16 cellular contexts compared by ENCODE assay signal in the genomic region with DNA sequence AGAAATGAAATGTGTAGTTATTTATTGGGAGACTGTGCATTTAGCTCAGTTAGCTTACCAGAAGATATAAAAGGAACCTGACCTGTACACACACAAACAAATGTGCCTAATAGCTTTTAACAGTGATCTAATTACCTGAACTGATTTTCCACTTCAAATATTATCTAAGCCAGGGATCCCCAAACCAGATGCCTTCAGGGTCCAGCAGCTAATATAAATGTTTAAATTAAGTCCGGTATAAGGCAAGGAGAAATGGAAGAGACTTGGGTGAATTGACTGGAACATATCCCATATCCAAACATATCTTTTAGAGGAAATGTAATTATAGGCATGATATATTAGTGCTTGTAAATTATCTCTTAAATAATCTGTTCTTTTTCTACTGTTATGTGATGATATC.
DNase-seq lines count a peak whose midpoint lies in the region; ATAC-seq and TF ChIP-seq lines count a peak whose summit lies in the region.
"Had no signal": no experiment of that assay in that cellular context is flagged by ENCODE, and none has a peak within 500 bp of the region (broad histone marks: within the 10 kb centered on the region; RNA-seq: fewer than 3 reads in every experiment).

No MANE protein-coding gene starts in this region.

- intact Hi-C loops in activated naive CD4-positive, alpha-beta T cell treated with anti-CD3 and anti-CD28 coated beads for 36 hours (cut with micrococcal nuclease), result no loop called here
- intact Hi-C loops in activated B cell treated with CpG ODN at 0.5 μM for 24 hours (cut with micrococcal nuclease) (no loop called here), CD14-positive monocyte (cut with micrococcal nuclease) (no loop called here)

- POLR2A ChIA-PET in activated B cell treated with CpG ODN at 0.5 μM for 24 hours (lab: Charles Lee) (interaction anchor here (3.4 kb wide), 1 partner anchor 67 kb away, joined by 16 read pairs; a partner anchor contains a TSS), WTC11 (lab: Charles Lee) (no interaction called here)

- H3K27me3 Mint-ChIP-seq in activated naive CD4-positive, alpha-beta T cell treated with anti-CD3 and anti-CD28 coated beads, Interleukin-2, amount 50 U/mL, for 24 hours, result no peaks in the 10 kb centered on the region
- H3K27me3 Mint-ChIP-seq in activated naive CD4-positive, alpha-beta T cell treated with anti-CD3 and anti-CD28 coated beads for 36 hours (ENCODE audit: low read depth), result no peaks in the 10 kb centered on the region
- no peaks in the 10 kb centered on the region for H3K27me3 Mint-ChIP-seq in activated B cell treated with CpG ODN at 0.5 μM for 24 hours
- no peaks in the 10 kb centered on the region for H3K27me3 Mint-ChIP-seq in stimulated activated naive B cell treated with anti-CD40 and anti-IgM and Interleukin-4, amounts not matched to agents 10 μg/mL and 1 μg/mL and 100 μg/mL, for 72 hours
- no peaks in the 10 kb centered on the region for H3K27me3 Mint-ChIP-seq in WTC11 (ENCODE audit: low read depth)
- no peaks in the 10 kb centered on the region for H3K27me3 Mint-ChIP-seq in CD14-positive monocyte (ENCODE audit: low read depth in 3 of 3)
- H3K27me3 Mint-ChIP-seq: CD8-positive, alpha-beta memory T cell; IgD-negative memory B cell had no signal

- no peak for DNase-seq in activated naive CD4-positive, alpha-beta T cell treated with anti-CD3 and anti-CD28 coated beads for 36 hours
- DNase-seq in SK-N-DZ (ENCODE audit: low spot score) (peak; percentile 53), activated B cell treated with CpG ODN at 0.5 μM for 24 hours (no peak), WTC11 (ENCODE audit: low spot score) (no peak), CD14-positive monocyte (ENCODE audit: low spot score) (no peak), DMS114 treated with DMSO at 0.1 percent for 48 hours (lab: John Stamatoyannopoulos, UW; ENCODE audit: unreplicated experiment) (no peak)
- no peak for DNase-seq in stimulated activated naive B cell treated with anti-CD40 and anti-IgM and Interleukin-4, amounts not matched to agents 10 μg/mL and 1 μg/mL and 100 μg/mL, for 72 hours
- DNase-seq: 8988T; C1 segment of cervical spinal cord; CD8-positive, alpha-beta memory T cell; COR-L47; DMS 273 treated with DMSO at 0.1 percent for 48 hours; GM23248 had no signal

- ATAC-seq in activated B cell treated with CpG ODN at 0.5 μM for 24 hours (ENCODE audit: low read depth), result no peak
- no peak for ATAC-seq in stimulated activated naive B cell treated with anti-CD40 and anti-IgM and Interleukin-4, amounts not matched to agents 10 μg/mL and 1 μg/mL and 100 μg/mL, for 72 hours (replicated peaks)
- no peak for ATAC-seq in WTC11
- ATAC-seq: HepG2 had no signal

- H3K36me3 Mint-ChIP-seq in activated naive CD4-positive, alpha-beta T cell treated with anti-CD3 and anti-CD28 coated beads, Interleukin-2, amount 50 U/mL, for 24 hours, result peaks cover 2% of the 10 kb centered on the region
- H3K36me3 Mint-ChIP-seq in activated naive CD4-positive, alpha-beta T cell treated with anti-CD3 and anti-CD28 coated beads for 36 hours (ENCODE audit: low read depth), result peaks cover 1% of the 10 kb centered on the region
- peaks cover 4% of the 10 kb centered on the region for H3K36me3 Mint-ChIP-seq in activated B cell treated with CpG ODN at 0.5 μM for 24 hours (ENCODE audit: low read depth)
- H3K36me3 Mint-ChIP-seq in stimulated activated naive B cell treated with anti-CD40 and anti-IgM and Interleukin-4, amounts not matched to agents 10 μg/mL and 1 μg/mL and 100 μg/mL, for 72 hours, result peaks cover 0 to 3% of the 10 kb centered on the region in 2 donors
- H3K36me3 Mint-ChIP-seq in WTC11, result no peaks in the 10 kb centered on the region
- no peaks in the 10 kb centered on the region for H3K36me3 Mint-ChIP-seq in CD14-positive monocyte
- H3K36me3 Mint-ChIP-seq: CD8-positive, alpha-beta memory T cell; IgD-negative memory B cell had no signal

- TF ChIP-seq CTCF in activated B cell treated with CpG ODN at 0.5 μM for 24 hours (IDR thresholded peaks at IDR 0.05), result no peak
- TF ChIP-seq CTCF in WTC11 (IDR thresholded peaks at IDR 0.05), result no peak
- no peak for TF ChIP-seq CTCF in CD14-positive monocyte (IDR thresholded peaks at IDR 0.05)

- no peaks in the 10 kb centered on the region for H3K9me3 Mint-ChIP-seq in activated naive CD4-positive, alpha-beta T cell treated with anti-CD3 and anti-CD28 coated beads, Interleukin-2, amount 50 U/mL, for 24 hours
- no peaks in the 10 kb centered on the region for H3K9me3 Mint-ChIP-seq in activated naive CD4-positive, alpha-beta T cell treated with anti-CD3 and anti-CD28 coated beads for 36 hours
- H3K9me3 Mint-ChIP-seq in activated B cell treated with CpG ODN at 0.5 μM for 24 hours, result no peaks in the 10 kb centered on the region
- H3K9me3 Mint-ChIP-seq in stimulated activated naive B cell treated with anti-CD40 and anti-IgM and Interleukin-4, amounts not matched to agents 10 μg/mL and 1 μg/mL and 100 μg/mL, for 72 hours, result peaks cover 1 to 3% of the 10 kb centered on the region in 2 donors
- no peaks in the 10 kb centered on the region for H3K9me3 Mint-ChIP-seq in WTC11
- no peaks in the 10 kb centered on the region for H3K9me3 Mint-ChIP-seq in CD14-positive monocyte

- CTCF ChIA-PET in activated naive CD4-positive, alpha-beta T cell treated with anti-CD3 and anti-CD28 coated beads for 36 hours (lab: Charles Lee), result interaction anchor here (0.9 kb wide), 1 partner anchor 39 kb away, joined by 4 read pairs; no protein-coding TSS in a partner anchor
- CTCF ChIA-PET in activated B cell treated with CpG ODN at 0.5 μM for 24 hours (lab: Charles Lee) (no interaction called here), WTC11 (lab: Charles Lee) (no interaction called here)

- peaks cover 39% of the 10 kb centered on the region for H3K4me1 Mint-ChIP-seq in activated naive CD4-positive, alpha-beta T cell treated with anti-CD3 and anti-CD28 coated beads, Interleukin-2, amount 50 U/mL, for 24 hours
- H3K4me1 Mint-ChIP-seq in activated naive CD4-positive, alpha-beta T cell treated with anti-CD3 and anti-CD28 coated beads for 36 hours (ENCODE audit: low read depth), result peaks cover 19% of the 10 kb centered on the region
- H3K4me1 Mint-ChIP-seq in activated B cell treated with CpG ODN at 0.5 μM for 24 hours (peaks cover 37% of the 10 kb centered on the region), WTC11 (peaks cover 11% of the 10 kb centered on the region), CD14-positive monocyte (peaks cover 6% of the 10 kb centered on the region)
- peaks cover 2 to 14% of the 10 kb centered on the region in 2 donors for H3K4me1 Mint-ChIP-seq in stimulated activated naive B cell treated with anti-CD40 and anti-IgM and Interleukin-4, amounts not matched to agents 10 μg/mL and 1 μg/mL and 100 μg/mL, for 72 hours

- peak overlapping the region; percentile 65 for H3K27ac Mint-ChIP-seq in activated naive CD4-positive, alpha-beta T cell treated with anti-CD3 and anti-CD28 coated beads, Interleukin-2, amount 50 U/mL, for 24 hours
- no peak overlapping the region for H3K27ac Mint-ChIP-seq in activated naive CD4-positive, alpha-beta T cell treated with anti-CD3 and anti-CD28 coated beads for 36 hours
- H3K27ac Mint-ChIP-seq in activated B cell treated with CpG ODN at 0.5 μM for 24 hours, result peak overlapping the region; percentile 30
- peak overlapping the region; percentile 9 for H3K27ac Mint-ChIP-seq in stimulated activated naive B cell treated with anti-CD40 and anti-IgM and Interleukin-4, amounts not matched to agents 10 μg/mL and 1 μg/mL and 100 μg/mL, for 72 hours
- no peak overlapping the region for H3K27ac Mint-ChIP-seq in WTC11
- H3K27ac Mint-ChIP-seq in CD14-positive monocyte, result no peak overlapping the region
- H3K27ac Mint-ChIP-seq: CD8-positive, alpha-beta memory T cell; IgD-negative memory B cell had no signal

- no peak overlapping the region for H3K4me3 Mint-ChIP-seq in activated naive CD4-positive, alpha-beta T cell treated with anti-CD3 and anti-CD28 coated beads, Interleukin-2, amount 50 U/mL, for 24 hours
- H3K4me3 Mint-ChIP-seq in activated naive CD4-positive, alpha-beta T cell treated with anti-CD3 and anti-CD28 coated beads for 36 hours, result no peak overlapping the region
- H3K4me3 Mint-ChIP-seq in activated B cell treated with CpG ODN at 0.5 μM for 24 hours (no peak overlapping the region), WTC11 (no peak overlapping the region), CD14-positive monocyte (no peak overlapping the region)
- H3K4me3 Mint-ChIP-seq in stimulated activated naive B cell treated with anti-CD40 and anti-IgM and Interleukin-4, amounts not matched to agents 10 μg/mL and 1 μg/mL and 100 μg/mL, for 72 hours, result no peak overlapping the region
- H3K4me3 Mint-ChIP-seq: CD8-positive, alpha-beta memory T cell; IgD-negative memory B cell had no signal

TF ChIP-seq in WTC11, 78 proteins besides CTCF, POLR2A, EP300 and RAD21 (continues in another document):
- TF ChIP-seq NR3C1 (CRISPR knock-in tag; conservative IDR thresholded peaks at IDR 0.05; ENCODE audit: low read depth) (no peak), ELF4 (CRISPR knock-in tag; IDR thresholded peaks at IDR 0.05; ENCODE audit: low read depth) (no peak), SMAD3 (CRISPR knock-in tag; IDR thresholded peaks at IDR 0.05; ENCODE audit: borderline replicate concordance) (no peak), GTF2I (CRISPR knock-in tag; conservative IDR thresholded peaks at IDR 0.05) (no peak), FOXP1 (CRISPR knock-in tag; IDR thresholded peaks at IDR 0.05; ENCODE audit: borderline replicate concordance) (no peak)

Comparison
In these comparisons a context has a peak if more than half of its experiments do, and no peak if none do; other contexts are left out.
1. H3K27ac Mint-ChIP-seq: peak in activated naive CD4-positive, alpha-beta T cell treated with anti-CD3 and anti-CD28 coated beads, Interleukin-2, amount 50 U/mL, for 24 hours (single experiment), activated B cell treated with CpG ODN at 0.5 μM for 24 hours (single experiment) and stimulated activated naive B cell treated with anti-CD40 and anti-IgM and Interleukin-4, amounts not matched to agents 10 μg/mL and 1 μg/mL and 100 μg/mL, for 72 hours (single experiment); none in activated naive CD4-positive, alpha-beta T cell treated with anti-CD3 and anti-CD28 coated beads for 36 hours (single experiment), WTC11 (single experiment) and CD14-positive monocyte (0 of 7).